ENCODE assay signal across 23 cellular contexts in the genomic region with DNA sequence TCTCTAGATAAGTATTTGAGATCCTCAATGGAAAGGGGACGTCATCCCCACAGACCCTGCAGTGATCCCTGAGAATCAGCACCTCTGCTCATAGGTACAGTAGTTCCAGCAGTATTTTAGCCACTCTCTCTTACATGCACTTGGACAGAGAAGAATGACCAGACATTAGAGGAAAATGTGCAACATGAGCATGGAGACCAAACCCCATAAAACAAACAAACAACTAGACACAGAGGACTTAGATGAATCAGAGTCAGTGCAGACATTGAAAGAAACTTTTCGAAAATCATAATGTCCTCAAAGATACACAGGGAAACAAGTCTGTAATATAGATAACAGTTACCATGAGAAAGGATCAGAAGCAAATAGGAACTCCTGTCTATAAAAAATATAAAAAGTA.
"Had no signal": no experiment of that assay in that cellular context is flagged by ENCODE, and none has a peak within 500 bp of the region (broad histone marks: within the 10 kb centered on the region; RNA-seq: fewer than 3 reads in every experiment).

No MANE protein-coding gene starts in this region.

- ATAC-seq: K562, Right ventricle myocardium inferior, SK-N-SH treated with all-trans-retinoic acid at 6 μM for 48 hours had no signal

- H3K36me3 Mint-ChIP-seq: IgD-negative memory B cell had no signal

- H3K4me1 Mint-ChIP-seq: IgD-negative memory B cell had no signal

- H3K4me1 ChIP-seq: Peyer's patch, SJCRH30 had no signal

- H3K9me3 ChIP-seq: Peyer's patch had no signal

- H3K27ac ChIP-seq: KMS-11, PC-9, Peyer's patch, SJCRH30 had no signal

- H3K4me3 ChIP-seq: K562, PC-9, Peyer's patch, SJCRH30 had no signal

- H3K27me3 Mint-ChIP-seq: IgD-negative memory B cell had no signal

- FAIRE-seq: K562 had no signal

- DNase-seq: Kasumi-1, MV-4-11, NCI-H1048, NCI-H1105, NCI-H1417, NCI-H1436 treated with DMSO at 0.1 percent for 48 hours, NCI-H1694, NCI-H187 treated with DMSO at 0.1 percent for 48 hours, NCI-H2029 treated with DMSO at 0.1 percent for 48 hours, NCI-H2227 treated with DMSO at 0.1 percent for 48 hours, NCI-H524, NCI-H69, NCI-H774, PC-9, Peyer's patch, SHP77 treated with DMSO at 0.1 percent for 48 hours, SJCRH30, T-helper 1 cell had no signal

- H3K27ac Mint-ChIP-seq: IgD-negative memory B cell had no signal

- H3K4me2 ChIP-seq: KMS-11, PC-9 had no signal

- H3K4me3 Mint-ChIP-seq: IgD-negative memory B cell had no signal
